ENCODE assay signal across 8 cellular contexts in the genomic region with DNA sequence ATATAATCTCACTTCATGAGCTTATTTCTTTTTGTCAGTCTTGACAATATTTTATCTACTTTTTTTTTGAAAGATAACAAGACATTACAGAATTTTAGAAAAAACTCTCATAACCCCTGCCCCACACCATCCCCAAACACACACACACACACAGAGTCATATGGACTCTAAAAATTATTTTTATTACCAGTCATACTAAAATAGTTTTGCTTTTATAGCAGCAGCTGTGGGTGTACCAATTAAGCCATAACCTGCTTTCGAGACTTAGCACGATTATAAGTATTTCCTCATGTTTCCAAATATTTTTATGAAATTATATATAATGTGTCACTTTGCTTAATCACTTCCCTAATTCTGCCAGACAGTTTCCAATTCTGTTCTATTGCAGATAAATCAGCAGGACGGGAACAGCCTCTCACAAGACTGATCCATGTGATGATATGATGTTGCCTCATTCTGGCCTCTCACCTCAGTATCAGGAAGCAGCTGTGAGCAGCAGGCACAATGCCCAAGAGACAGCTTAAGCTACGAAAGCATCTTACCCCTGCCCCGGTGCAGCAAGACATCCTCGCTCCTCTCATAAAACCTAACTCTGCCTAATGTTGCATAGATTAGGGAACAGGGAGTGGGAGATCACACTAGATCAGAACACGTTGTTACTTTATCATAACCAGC. TPM values are rescaled to one million over a fixed set of nuclear protein-coding genes. Genes with fewer than 3 reads are reported as not detected.
DNase-seq lines count a peak whose midpoint lies in the region; ATAC-seq and TF ChIP-seq lines count a peak whose summit lies in the region.

No MANE protein-coding gene starts in this region.

- no peak overlapping the region for H4K91ac ChIP-seq in trophoblast cell (ENCODE audit: low read depth, low read length)

- DNase-seq in CD8-positive, alpha-beta memory T cell, result no peak
- peak; percentile 75 to 96 for DNase-seq in NOMO-1 (lab: John Stamatoyannopoulos, UW; ENCODE audit: unreplicated experiment in 2 of 2)
- DNase-seq in fibroblast of gingiva (ENCODE audit: low read depth), result peak; percentile 29
- DNase-seq in trophoblast cell, result peak in 1 of 2 donors; percentile 40
- no peak for DNase-seq in stimulated activated CD4-positive, alpha-beta T cell treated with anti-CD3 and anti-CD28 coated beads, Interleukin-2, amount 100 ng/mL, for 24 hours
- DNase-seq in amniotic stem cell (lab: John Stamatoyannopoulos, UW), result no peak
- DNase-seq in MM.1S, result no peak

- H2BK5ac ChIP-seq in trophoblast cell (ENCODE audit: low read depth, low read length, poor library complexity), result no peak overlapping the region

- H3K23ac ChIP-seq in trophoblast cell (ENCODE audit: low read length), result no peak overlapping the region

- peak overlapping the region in 1 of 7 donors; percentile 63 for H3K4me3 Mint-ChIP-seq in CD8-positive, alpha-beta memory T cell

- H4K8ac ChIP-seq in trophoblast cell (ENCODE audit: low read depth, low read length), result no peak overlapping the region

- H4K12ac ChIP-seq in trophoblast cell (ENCODE audit: low read depth, low read length), result no peak overlapping the region

- H3F3A ChIP-seq in MM.1S (ENCODE audit: insufficient read depth, low read length), result no peaks in the 10 kb centered on the region

- H3K9me2 ChIP-seq in MM.1S (replicated peaks; ENCODE audit: insufficient read depth, low read length), result no peaks in the 10 kb centered on the region

- H3K27ac ChIP-seq in CD8-positive, alpha-beta memory T cell (ENCODE audit: low read depth, low read length), result no peak overlapping the region
- no peak overlapping the region for H3K27ac ChIP-seq in trophoblast cell (ENCODE audit: low read depth, low read length)
- no peak overlapping the region for H3K27ac ChIP-seq in MM.1S (ENCODE audit: low read length)

- H3K4ac ChIP-seq in trophoblast cell (ENCODE audit: low read depth, low read length), result no peak overlapping the region

- H3K9ac ChIP-seq in trophoblast cell (ENCODE audit: low read length) (peak overlapping the region; percentile 23), MM.1S (ENCODE audit: low read length) (no peak overlapping the region)

- TF ChIP-seq CTCF in MM.1S (IDR thresholded peaks at IDR 0.05; ENCODE audit: low read length), result no peak

- H2AK5ac ChIP-seq in trophoblast cell (ENCODE audit: low read length), result no peak overlapping the region

- no peak overlapping the region for H2BK120ac ChIP-seq in trophoblast cell (ENCODE audit: insufficient read depth, low read length, poor library complexity)

- H3K4me2 ChIP-seq in trophoblast cell (ENCODE audit: low read length) (no peak overlapping the region), MM.1S (ENCODE audit: low read depth, low read length) (no peak overlapping the region)

- H3K4me3 ChIP-seq in CD8-positive, alpha-beta memory T cell (ENCODE audit: low read length), result no peak overlapping the region
- no peak overlapping the region for H3K4me3 ChIP-seq in trophoblast cell (ENCODE audit: low read depth, low read length)
- no peak overlapping the region for H3K4me3 ChIP-seq in MM.1S (ENCODE audit: low read length)

- H3K27me3 Mint-ChIP-seq in CD8-positive, alpha-beta memory T cell, result no peaks in the 10 kb centered on the region

- H3K27ac Mint-ChIP-seq in CD8-positive, alpha-beta memory T cell, result peak overlapping the region in 6 of 8 donors; percentile 55 to 82 (median 68)

- H3K36me3 Mint-ChIP-seq in CD8-positive, alpha-beta memory T cell, result peaks cover 0 to 64% (median 19%) of the 10 kb centered on the region in 3 donors

- no peaks in the 10 kb centered on the region for H3K27me3 ChIP-seq in CD8-positive, alpha-beta memory T cell (ENCODE audit: insufficient read depth, low read length, poor library complexity, severe bottlenecking)
- H3K27me3 ChIP-seq in trophoblast cell (ENCODE audit: insufficient read depth, low read length) (no peaks in the 10 kb centered on the region), MM.1S (replicated peaks; ENCODE audit: insufficient read depth, low read length) (no peaks in the 10 kb centered on the region)

- peaks cover 46 to 68% (median 67%) of the 10 kb centered on the region in 3 donors for H3K4me1 Mint-ChIP-seq in CD8-positive, alpha-beta memory T cell

- no CpG with 5 or more reads among the region's 7 CpGs for whole genome bisulfite sequencing in trophoblast cell (ENCODE audit: extremely low coverage, insufficient coverage, insufficient read length)

- no peak overlapping the region for H3K14ac ChIP-seq in trophoblast cell (ENCODE audit: low read length)

- CTCF ChIA-PET in CD8-positive, alpha-beta memory T cell (lab: Charles Lee), result no interaction called here

- no peak overlapping the region for H2BK12ac ChIP-seq in trophoblast cell (ENCODE audit: low read length)

- POLR2A ChIA-PET in CD8-positive, alpha-beta memory T cell (lab: Charles Lee), result no interaction called here

- no peak overlapping the region for H3K18ac ChIP-seq in trophoblast cell (ENCODE audit: low read length)

- H3K4me1 ChIP-seq in CD8-positive, alpha-beta memory T cell (ENCODE audit: insufficient read depth, low read length), result peaks cover 20% of the 10 kb centered on the region
- H3K4me1 ChIP-seq in trophoblast cell (ENCODE audit: control insufficient read depth in 1 of 2, insufficient read depth in 2 of 2, low read length in 2 of 2) (peaks cover under 1 to 2% of the 10 kb centered on the region in 2 experiments), MM.1S (ENCODE audit: low read length) (no peaks in the 10 kb centered on the region)

- ATAC-seq in HG02798 (IDR thresholded peaks at IDR 0.05; ENCODE audit: poor library complexity, unreplicated experiment), result no peak

- H3K79me2 ChIP-seq in trophoblast cell (ENCODE audit: control insufficient read depth, insufficient read depth, low read length, poor library complexity) (peaks cover 2% of the 10 kb centered on the region), MM.1S (ENCODE audit: low read length) (peaks cover 29% of the 10 kb centered on the region)

- no peaks in the 10 kb centered on the region for H3K9me3 Mint-ChIP-seq in CD8-positive, alpha-beta memory T cell

- peaks cover 28% of the 10 kb centered on the region for H3K36me3 ChIP-seq in CD8-positive, alpha-beta memory T cell (ENCODE audit: insufficient read depth, low read length)
- peaks cover 33 to 39% of the 10 kb centered on the region in 2 experiments for H3K36me3 ChIP-seq in trophoblast cell (ENCODE audit: control insufficient read depth in 1 of 2, insufficient read depth in 2 of 2, low read length in 2 of 2)
- H3K36me3 ChIP-seq in MM.1S (replicated peaks; ENCODE audit: insufficient read depth, low read length), result 0 out of 2 replicates have a peak, but pooled peaks cover 10% of the 10 kb centered on the region

- H3K9me3 ChIP-seq in CD8-positive, alpha-beta memory T cell (ENCODE audit: low read length), result no peaks in the 10 kb centered on the region
- H3K9me3 ChIP-seq in trophoblast cell (ENCODE audit: insufficient read depth, low read depth, low read length) (no peaks in the 10 kb centered on the region), MM.1S (replicated peaks; ENCODE audit: insufficient read depth, low read length) (no peaks in the 10 kb centered on the region)

- no peaks in the 10 kb centered on the region for H4K20me1 ChIP-seq in MM.1S (ENCODE audit: insufficient read depth, low read length)

- H2AFZ ChIP-seq in trophoblast cell (ENCODE audit: insufficient read depth, low read length, poor library complexity), result no peak overlapping the region
- no peak overlapping the region for H2AFZ ChIP-seq in MM.1S (ENCODE audit: low read length)

- H3K79me1 ChIP-seq in trophoblast cell (ENCODE audit: low read length), result no peaks in the 10 kb centered on the region

RNA-seq across cellular contexts. Expression of gene PDCL, which starts 7.0 kb away (rescaled TPM):
- total RNA-seq in CD8-positive, alpha-beta memory T cell, result 10 to 100 TPM; 18.2 to 18.7 TPM
- 9.8 TPM for polyA plus RNA-seq in CD8-positive, alpha-beta memory T cell
- polyA plus RNA-seq in trophoblast cell (2013), result 16.5 and 16.9 TPM in 2 replicates

RNA-seq across cellular contexts. Expression of gene OR1K1, which starts 21.5 kb away (rescaled TPM):
- total RNA-seq in CD8-positive, alpha-beta memory T cell, result not detected
- polyA plus RNA-seq in CD8-positive, alpha-beta memory T cell, result not detected
- not detected in 2 replicates for polyA plus RNA-seq in trophoblast cell (2013)

RNA-seq across cellular contexts. Expression of gene OR5C1, which starts 32.7 kb away (rescaled TPM):
- not detected for total RNA-seq in CD8-positive, alpha-beta memory T cell
- not detected for polyA plus RNA-seq in CD8-positive, alpha-beta memory T cell
- polyA plus RNA-seq in trophoblast cell (2013), result not detected in 2 replicates

Comparison
In these comparisons a context has a peak if more than half of its experiments do, and no peak if none do; other contexts are left out.
1. DNase-seq: peak in NOMO-1 (2 of 2) and fibroblast of gingiva (single experiment); none in CD8-positive, alpha-beta memory T cell (0 of 5), stimulated activated CD4-positive, alpha-beta T cell treated with anti-CD3 and anti-CD28 coated beads, Interleukin-2, amount 100 ng/mL, for 24 hours (0 of 2), amniotic stem cell (single experiment) and MM.1S (single experiment).